9 cellular contexts compared by ENCODE assay signal in the genomic region with DNA sequence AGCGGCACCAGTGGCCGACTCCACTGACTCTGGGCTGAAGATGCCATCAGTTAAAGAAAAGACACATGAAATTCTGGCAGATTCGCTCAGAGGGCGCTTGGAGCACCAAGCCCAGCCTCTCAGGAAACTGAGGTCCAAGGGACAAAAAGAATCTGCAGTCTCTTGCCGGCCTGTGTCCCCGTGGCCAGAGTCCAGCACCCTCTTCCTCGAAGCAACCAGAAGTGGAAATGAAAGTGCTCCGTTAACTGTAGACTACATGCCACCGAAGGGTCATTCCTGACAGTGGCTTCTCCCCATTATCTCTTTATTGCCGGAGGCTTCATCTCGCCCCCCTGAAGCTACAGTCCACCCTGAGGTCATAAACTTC. TPM values are rescaled to one million over a fixed set of nuclear protein-coding genes. Genes with fewer than 3 reads are reported as not detected.
DNase-seq lines count a peak whose midpoint lies in the region; ATAC-seq and TF ChIP-seq lines count a peak whose summit lies in the region.
"Had no signal": no experiment of that assay in that cellular context is flagged by ENCODE, and none has a peak within 500 bp of the region (broad histone marks: within the 10 kb centered on the region; RNA-seq: fewer than 3 reads in every experiment).

No MANE protein-coding gene starts in this region.

- H3K36me3 ChIP-seq in Panc1 (ENCODE audit: control insufficient read depth, insufficient read depth, low read length) (peaks cover 2% of the 10 kb centered on the region; the same call in 1 of the 2 replicates), esophagus muscularis mucosa (no peaks in the 10 kb centered on the region), transverse colon (no peaks in the 10 kb centered on the region)

- POLR2A ChIA-PET in Panc1 (lab: Charles Lee), result interaction anchor here (0.5 kb wide), 1 partner anchor 112 kb away, joined by 3 read pairs; no protein-coding TSS in a partner anchor
- POLR2A ChIA-PET in naive thymus-derived CD8-positive, alpha-beta T cell (lab: Charles Lee), result no interaction called here
- POLR2A ChIA-PET in activated CD4-positive, alpha-beta memory T cell treated with anti-CD3 and anti-CD28 coated beads, Interleukin-2, amount 10 ng/mL, durations not matched to agents 7 days and 5 days (lab: Charles Lee), result no interaction called here

- no peak overlapping the region for H3K27ac Mint-ChIP-seq in naive thymus-derived CD8-positive, alpha-beta T cell
- no peak overlapping the region for H3K27ac Mint-ChIP-seq in effector memory CD8-positive, alpha-beta T cell
- no peak overlapping the region for H3K27ac Mint-ChIP-seq in activated CD4-positive, alpha-beta memory T cell treated with anti-CD3 and anti-CD28 coated beads, Interleukin-2, amount 10 ng/mL, durations not matched to agents 7 days and 5 days

- CTCF ChIA-PET in Panc1 (lab: Charles Lee), result no interaction called here
- CTCF ChIA-PET in activated CD4-positive, alpha-beta memory T cell treated with anti-CD3 and anti-CD28 coated beads, Interleukin-2, amount 10 ng/mL, durations not matched to agents 7 days and 5 days (lab: Charles Lee), result no interaction called here

- peaks cover 18 to 63% (median 33%) of the 10 kb centered on the region in 5 donors for H3K27me3 Mint-ChIP-seq in naive thymus-derived CD8-positive, alpha-beta T cell
- peaks cover 38 to 74% of the 10 kb centered on the region in 2 donors for H3K27me3 Mint-ChIP-seq in effector memory CD8-positive, alpha-beta T cell
- peaks cover 59% of the 10 kb centered on the region for H3K27me3 Mint-ChIP-seq in activated CD4-positive, alpha-beta memory T cell treated with anti-CD3 and anti-CD28 coated beads, Interleukin-2, amount 10 ng/mL, durations not matched to agents 7 days and 5 days

- H3K36me3 Mint-ChIP-seq in naive thymus-derived CD8-positive, alpha-beta T cell, result peaks cover 0 to 3% (median 2%) of the 10 kb centered on the region in 3 donors
- peaks cover 4% of the 10 kb centered on the region for H3K36me3 Mint-ChIP-seq in effector memory CD8-positive, alpha-beta T cell (ENCODE audit: insufficient read depth)
- H3K36me3 Mint-ChIP-seq in activated CD4-positive, alpha-beta memory T cell treated with anti-CD3 and anti-CD28 coated beads, Interleukin-2, amount 10 ng/mL, durations not matched to agents 7 days and 5 days (ENCODE audit: low read depth), result no peaks in the 10 kb centered on the region

- TF ChIP-seq POLR2A in esophagus muscularis mucosa (IDR thresholded peaks at IDR 0.05; ENCODE audit: low read depth) (no peak), transverse colon (IDR thresholded peaks at IDR 0.05) (no peak)

- no TSS peak for BruUV-seq in Panc1 (replicated peaks; lab: Mats Ljungman, UMichigan)

- H3K27me3 ChIP-seq in Panc1 (ENCODE audit: control insufficient read depth, insufficient read depth, low read length), result no peaks in the 10 kb centered on the region
- H3K27me3 ChIP-seq in esophagus muscularis mucosa, result no peaks in the 10 kb centered on the region
- peaks cover 78% of the 10 kb centered on the region for H3K27me3 ChIP-seq in transverse colon

- DNase-seq in Panc1 (ENCODE audit: low read depth, low spot score) (no peak), esophagus muscularis mucosa (ENCODE audit: extremely low spot score) (no peak), transverse colon (peak; percentile 33), GF-D8 (lab: John Stamatoyannopoulos, UW) (no peak)
- no peak for DNase-seq in naive thymus-derived CD8-positive, alpha-beta T cell
- no peak for DNase-seq in effector memory CD8-positive, alpha-beta T cell
- no peak for DNase-seq in activated CD4-positive, alpha-beta memory T cell treated with anti-CD3 and anti-CD28 coated beads, Interleukin-2, amount 10 ng/mL, durations not matched to agents 7 days and 5 days
- DNase-seq: activated CD4-positive, alpha-beta T cell treated with anti-CD3 and anti-CD28 coated beads for 4 hours had no signal

- TF ChIP-seq EP300 in esophagus muscularis mucosa (IDR thresholded peaks at IDR 0.05), result no peak
- no peak for TF ChIP-seq EP300 in transverse colon (IDR thresholded peaks at IDR 0.05; ENCODE audit: low read depth)

- H3K27ac ChIP-seq in Panc1 (ENCODE audit: low read length) (peak overlapping the region; percentile 74), esophagus muscularis mucosa (replicated peaks in 1 of 4) (peak overlapping the region; percentile 93 to 96 (median 96)), transverse colon (peak overlapping the region; percentile 87 to 94 (median 89))

- H3K4me3 ChIP-seq in Panc1 (ENCODE audit: low read depth in 2 of 2, low read length in 2 of 2) (peak overlapping the region; percentile 64), esophagus muscularis mucosa (peak overlapping the region; percentile 77 to 87 (median 80)), transverse colon (peak overlapping the region in 3 of 4 donors; percentile 47 to 59 (median 52))

- TF ChIP-seq CTCF in Panc1 (IDR thresholded peaks at IDR 0.05) (no peak), esophagus muscularis mucosa (IDR thresholded peaks at IDR 0.05) (peak in 1 of 3 experiments; percentile 1), transverse colon (IDR thresholded peaks at IDR 0.05) (no peak)

- WGBS in esophagus muscularis mucosa, result 15% methylated on average over 11 of the region's 11 CpGs
- WGBS in transverse colon (ENCODE audit: low coverage in 1 of 2), 2 donors, result 20% methylated on average over 11 of the region's 11 CpGs; no CpG with 5 or more reads in 1 of the 2 donors

- peaks cover 0 to 20% (median 8%) of the 10 kb centered on the region in 4 donors for H3K4me1 Mint-ChIP-seq in naive thymus-derived CD8-positive, alpha-beta T cell
- H3K4me1 Mint-ChIP-seq in effector memory CD8-positive, alpha-beta T cell (ENCODE audit: low read depth in 2 of 2), result no peaks in the 10 kb centered on the region
- H3K4me1 Mint-ChIP-seq in activated CD4-positive, alpha-beta memory T cell treated with anti-CD3 and anti-CD28 coated beads, Interleukin-2, amount 10 ng/mL, durations not matched to agents 7 days and 5 days, result peaks cover 1% of the 10 kb centered on the region

- peaks cover 0 to 5% (median 0%) of the 10 kb centered on the region in 9 donors for H3K9me3 Mint-ChIP-seq in naive thymus-derived CD8-positive, alpha-beta T cell
- no peaks in the 10 kb centered on the region for H3K9me3 Mint-ChIP-seq in effector memory CD8-positive, alpha-beta T cell
- H3K9me3 Mint-ChIP-seq in activated CD4-positive, alpha-beta memory T cell treated with anti-CD3 and anti-CD28 coated beads, Interleukin-2, amount 10 ng/mL, durations not matched to agents 7 days and 5 days, result no peaks in the 10 kb centered on the region

- in situ Hi-C loops in Panc1 (cut with HindIII; ENCODE audit: low pct_unique_long_range_greater_than_20kb, low sequenced_read_pairs), result no loop called here
- in situ Hi-C loops in transverse colon (cut with MboI; ENCODE audit: low pct_ligation_motif_present in 1 of 4, low pct_unique_long_range_greater_than_20kb in 1 of 4, low sequenced_read_pairs in 3 of 4), result no loop called here

- intact Hi-C loops in Panc1 (cut with micrococcal nuclease; ENCODE audit: unreplicated experiment) (loop anchor here (5.0 kb wide), 2 partner anchors 97 to 293 kb away; no protein-coding TSS in a partner anchor), esophagus muscularis mucosa (cut with DNase I) (no loop called here), transverse colon (cut with DNase I; ENCODE audit: low total_unique reads) (loop anchor here (10.0 kb wide), 1 partner anchor 290 kb away; no protein-coding TSS in a partner anchor)

- ATAC-seq in Panc1, result no peak
- no peak for ATAC-seq in naive thymus-derived CD8-positive, alpha-beta T cell
- ATAC-seq in effector memory CD8-positive, alpha-beta T cell (replicated peaks), result no peak

- peak overlapping the region in 7 of 10 donors; percentile 16 to 72 (median 50) for H3K4me3 Mint-ChIP-seq in naive thymus-derived CD8-positive, alpha-beta T cell
- peak overlapping the region in 1 of 2 donors; percentile 25 for H3K4me3 Mint-ChIP-seq in effector memory CD8-positive, alpha-beta T cell
- H3K4me3 Mint-ChIP-seq in activated CD4-positive, alpha-beta memory T cell treated with anti-CD3 and anti-CD28 coated beads, Interleukin-2, amount 10 ng/mL, durations not matched to agents 7 days and 5 days, result no peak overlapping the region

- peaks cover 24% of the 10 kb centered on the region for H3K4me1 ChIP-seq in Panc1 (ENCODE audit: control insufficient read depth, insufficient read depth, low read length)
- peaks cover 17 to 68% (median 61%) of the 10 kb centered on the region in 4 donors for H3K4me1 ChIP-seq in esophagus muscularis mucosa
- H3K4me1 ChIP-seq in transverse colon, result peaks cover 0 to 43% (median 22%) of the 10 kb centered on the region in 4 donors

- H3K9me3 ChIP-seq in Panc1 (ENCODE audit: control insufficient read depth, insufficient read depth, low read depth, low read length) (no peaks in the 10 kb centered on the region), esophagus muscularis mucosa (no peaks in the 10 kb centered on the region), transverse colon (no peaks in the 10 kb centered on the region)

RNA-seq across cellular contexts. Expression of a gene that starts 1.0 kb away (rescaled TPM):
- total RNA-seq in Panc1 (2021; ENCODE audit: unreplicated experiment) (33.2 TPM), esophagus muscularis mucosa (10 to 100 TPM; 48.2 to 76.1 (median 62.5) TPM), transverse colon (10 to 100 TPM in 3 of 4 donors, 1 to 10 TPM in 1; 10.0 to 25.4 (median 16.0) TPM)
- 22.3 TPM for polyA plus RNA-seq in Panc1 (2012; ENCODE audit: insufficient read length)
- total RNA-seq in naive thymus-derived CD8-positive, alpha-beta T cell, result 1 to 10 TPM; 2.0 to 2.4 TPM
- polyA plus RNA-seq in naive thymus-derived CD8-positive, alpha-beta T cell, result under 1 TPM in 2 of 3 donors, not detected in 1; 0.05 to 0.14 TPM
- total RNA-seq in activated CD4-positive, alpha-beta memory T cell treated with anti-CD3 and anti-CD28 coated beads, Interleukin-2, amount 10 ng/mL, durations not matched to agents 7 days and 5 days, result under 1 TPM; 0.10 to 0.20 TPM
- total RNA-seq: HT-29 had no signal
